8 cellular contexts compared by ENCODE assay signal in genomic region chr19:47813304-47813994, GRCh38. TPM values are rescaled to one million over a fixed set of nuclear protein-coding genes. Genes with fewer than 3 reads are reported as not detected.
DNase-seq lines count a peak whose midpoint lies in the region; ATAC-seq lines count a peak whose summit lies in the region.

No MANE protein-coding gene starts in this region.

- no peak for ATAC-seq in central memory CD8-positive, alpha-beta T cell (replicated peaks; ENCODE audit: extremely low read depth, poor library complexity, severe bottlenecking)
- ATAC-seq in left lobe of liver (peak; percentile 96), GM21390 (IDR thresholded peaks at IDR 0.05; ENCODE audit: unreplicated experiment) (no peak)

- H3K4me3 Mint-ChIP-seq in central memory CD8-positive, alpha-beta T cell, result no peak overlapping the region

- no peaks in the 10 kb centered on the region for H3K4me1 Mint-ChIP-seq in central memory CD8-positive, alpha-beta T cell

- H3K36me3 Mint-ChIP-seq in central memory CD8-positive, alpha-beta T cell (ENCODE audit: insufficient read depth), result no peaks in the 10 kb centered on the region

- H3K27me3 Mint-ChIP-seq in central memory CD8-positive, alpha-beta T cell, result peaks cover 17% of the 10 kb centered on the region

- H3K27ac Mint-ChIP-seq in central memory CD8-positive, alpha-beta T cell (ENCODE audit: low read depth), result no peak overlapping the region

- H3K9me3 Mint-ChIP-seq in central memory CD8-positive, alpha-beta T cell, result no peaks in the 10 kb centered on the region

- DNase-seq in NCI-H345 (lab: John Stamatoyannopoulos, UW) (peak; percentile 27), NCI-H345 treated with DMSO at 0.1 percent for 48 hours (lab: John Stamatoyannopoulos, UW; ENCODE audit: unreplicated experiment) (no peak), NCI-H187 (lab: John Stamatoyannopoulos, UW) (peak; percentile 8 to 12), left lobe of liver (ENCODE audit: low spot score) (peak; percentile 71)
- DNase-seq in activated CD4-positive, alpha-beta T cell treated with anti-CD3 and anti-CD28 coated beads for 1 hour, result peak; percentile 59
- DNase-seq in central memory CD8-positive, alpha-beta T cell (ENCODE audit: low spot score in 2 of 2), result peak; percentile 36 to 71
- DNase-seq in stimulated activated CD4-positive, alpha-beta T cell treated with anti-CD3 and anti-CD28 coated beads, TNF-alpha, amount 100 ng/mL, for 4 hours (ENCODE audit: low read depth in 3 of 3), result peak; percentile 50 to 72 (median 54)

RNA-seq across cellular contexts. Expression of gene CRX, which starts 8.3 kb away (rescaled TPM):
- total RNA-seq in left lobe of liver, result not detected

RNA-seq across cellular contexts. Expression of gene TPRX1, which starts 9.1 kb away (rescaled TPM):
- not detected for total RNA-seq in left lobe of liver

RNA-seq across cellular contexts. Expression of gene SELENOW, which starts 34.9 kb away (rescaled TPM):
- total RNA-seq in left lobe of liver, result 62.9 TPM

RNA-seq across cellular contexts. Expression of gene TPRX2, which starts 45.6 kb away (rescaled TPM):
- not detected for total RNA-seq in left lobe of liver
